1 cellular context compared by ENCODE assay signal in the genomic region with DNA sequence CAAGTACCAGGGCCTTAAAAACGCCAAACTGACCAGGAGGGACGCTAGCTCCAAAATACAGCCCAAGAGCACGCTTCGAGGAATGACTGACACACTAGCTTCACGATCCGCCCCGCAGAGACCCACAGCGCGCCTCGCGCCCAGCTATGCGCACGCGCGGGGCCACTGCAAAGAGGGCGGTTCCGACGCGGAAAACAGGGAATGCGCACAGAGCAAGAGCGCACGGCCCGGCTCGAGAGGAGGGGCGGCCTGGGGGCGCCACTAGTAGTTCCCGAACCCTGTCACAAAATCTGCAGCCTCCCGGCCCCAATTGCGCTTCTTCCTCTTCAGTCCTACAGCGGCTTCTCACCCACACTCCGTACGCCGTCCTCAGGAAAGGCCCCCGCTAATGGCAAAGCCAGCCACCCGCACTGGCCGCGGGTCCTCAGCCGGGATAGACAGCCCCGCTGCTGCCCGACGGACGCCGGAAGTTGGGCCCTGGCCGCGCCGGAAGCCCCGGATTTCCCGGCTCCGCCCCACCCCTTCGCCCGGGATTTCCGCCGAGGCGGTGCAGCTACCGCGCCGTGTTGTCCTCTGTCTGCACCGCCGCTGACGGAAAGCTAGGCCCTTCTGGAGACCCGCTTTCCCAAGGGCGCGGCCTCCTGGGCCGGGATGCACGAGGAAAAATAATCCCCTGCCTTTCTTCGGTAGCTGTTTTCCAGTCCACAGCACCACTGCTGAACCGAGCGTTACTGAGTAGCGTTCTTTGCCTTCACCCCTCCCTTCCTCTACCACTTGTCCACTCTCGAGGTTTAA.
TF ChIP-seq lines count a peak whose summit lies in the region.

Gene HDHD2 (minus strand): TSS at position 472 of the 795 bp plus-strand sequence. CDS start 14,061 bp downstream, outside the sequence.

TF ChIP-seq in HepG2, 621 proteins besides CTCF, POLR2A, EP300 and RAD21 (continued from another document and continues in another):
- TF ChIP-seq ZBTB7A (CRISPR knock-in tag; IDR thresholded peaks at IDR 0.05) (peak; percentile 85), RFX1 (IDR thresholded peaks at IDR 0.05) (no peak), ZNF83 (CRISPR knock-in tag; IDR thresholded peaks at IDR 0.05; ENCODE audit: borderline replicate concordance) (no peak), TBX2 (CRISPR knock-in tag; IDR thresholded peaks at IDR 0.05; ENCODE audit: borderline replicate concordance) (peak; percentile 79), ZNF44 (CRISPR knock-in tag; IDR thresholded peaks at IDR 0.05) (no peak; the same call in 1 of the 2 replicates), ZNF512B (CRISPR knock-in tag; IDR thresholded peaks at IDR 0.05; ENCODE audit: borderline replicate concordance) (no peak), YEATS2 (CRISPR knock-in tag; IDR thresholded peaks at IDR 0.05; ENCODE audit: borderline replicate concordance) (peak; percentile 85), MAZ (IDR thresholded peaks at IDR 0.05; ENCODE audit: borderline replicate concordance, low read depth, low read length) (no peak), MAZ (CRISPR knock-in tag; IDR thresholded peaks at IDR 0.05; ENCODE audit: low read depth) (peak; percentile 65; the same call in 1 of the 2 replicates), GABPA (IDR thresholded peaks at IDR 0.05; ENCODE audit: low read depth, low read length) (peak; percentile 85), GABPA (CRISPR knock-in tag; IDR thresholded peaks at IDR 0.05; ENCODE audit: low read depth) (peak; percentile 94), THRA (CRISPR knock-in tag; IDR thresholded peaks at IDR 0.05; ENCODE audit: borderline replicate concordance) (peak; percentile 52; the same call in 1 of the 2 replicates), DNMT1 (CRISPR knock-in tag; IDR thresholded peaks at IDR 0.05) (peak; percentile 52; the same call in 1 of the 2 replicates), CHD4 (IDR thresholded peaks at IDR 0.05; ENCODE audit: borderline replicate concordance, low read length) (no peak), CREM (IDR thresholded peaks at IDR 0.05) (0 out of 2 replicates have a peak, but pooled peaks have one; percentile 12), CREM (CRISPR knock-in tag; IDR thresholded peaks at IDR 0.05) (no peak), SCMH1 (CRISPR knock-in tag; IDR thresholded peaks at IDR 0.05; ENCODE audit: borderline replicate concordance) (no peak), ZNF7 (CRISPR knock-in tag; IDR thresholded peaks at IDR 0.05) (no peak), MYNN (CRISPR knock-in tag; IDR thresholded peaks at IDR 0.05; ENCODE audit: low read depth) (0 out of 2 replicates have a peak, but pooled peaks have one; percentile 38), ZNF142 (CRISPR knock-in tag; IDR thresholded peaks at IDR 0.05) (peak; percentile 56; the same call in 1 of the 2 replicates), FOXM1 (CRISPR knock-in tag; IDR thresholded peaks at IDR 0.05) (no peak), SP2 (CRISPR knock-in tag; IDR thresholded peaks at IDR 0.05) (peak; percentile 68), KLF13 (CRISPR knock-in tag; IDR thresholded peaks at IDR 0.05) (no peak)
- TF ChIP-seq, protein P1, sequence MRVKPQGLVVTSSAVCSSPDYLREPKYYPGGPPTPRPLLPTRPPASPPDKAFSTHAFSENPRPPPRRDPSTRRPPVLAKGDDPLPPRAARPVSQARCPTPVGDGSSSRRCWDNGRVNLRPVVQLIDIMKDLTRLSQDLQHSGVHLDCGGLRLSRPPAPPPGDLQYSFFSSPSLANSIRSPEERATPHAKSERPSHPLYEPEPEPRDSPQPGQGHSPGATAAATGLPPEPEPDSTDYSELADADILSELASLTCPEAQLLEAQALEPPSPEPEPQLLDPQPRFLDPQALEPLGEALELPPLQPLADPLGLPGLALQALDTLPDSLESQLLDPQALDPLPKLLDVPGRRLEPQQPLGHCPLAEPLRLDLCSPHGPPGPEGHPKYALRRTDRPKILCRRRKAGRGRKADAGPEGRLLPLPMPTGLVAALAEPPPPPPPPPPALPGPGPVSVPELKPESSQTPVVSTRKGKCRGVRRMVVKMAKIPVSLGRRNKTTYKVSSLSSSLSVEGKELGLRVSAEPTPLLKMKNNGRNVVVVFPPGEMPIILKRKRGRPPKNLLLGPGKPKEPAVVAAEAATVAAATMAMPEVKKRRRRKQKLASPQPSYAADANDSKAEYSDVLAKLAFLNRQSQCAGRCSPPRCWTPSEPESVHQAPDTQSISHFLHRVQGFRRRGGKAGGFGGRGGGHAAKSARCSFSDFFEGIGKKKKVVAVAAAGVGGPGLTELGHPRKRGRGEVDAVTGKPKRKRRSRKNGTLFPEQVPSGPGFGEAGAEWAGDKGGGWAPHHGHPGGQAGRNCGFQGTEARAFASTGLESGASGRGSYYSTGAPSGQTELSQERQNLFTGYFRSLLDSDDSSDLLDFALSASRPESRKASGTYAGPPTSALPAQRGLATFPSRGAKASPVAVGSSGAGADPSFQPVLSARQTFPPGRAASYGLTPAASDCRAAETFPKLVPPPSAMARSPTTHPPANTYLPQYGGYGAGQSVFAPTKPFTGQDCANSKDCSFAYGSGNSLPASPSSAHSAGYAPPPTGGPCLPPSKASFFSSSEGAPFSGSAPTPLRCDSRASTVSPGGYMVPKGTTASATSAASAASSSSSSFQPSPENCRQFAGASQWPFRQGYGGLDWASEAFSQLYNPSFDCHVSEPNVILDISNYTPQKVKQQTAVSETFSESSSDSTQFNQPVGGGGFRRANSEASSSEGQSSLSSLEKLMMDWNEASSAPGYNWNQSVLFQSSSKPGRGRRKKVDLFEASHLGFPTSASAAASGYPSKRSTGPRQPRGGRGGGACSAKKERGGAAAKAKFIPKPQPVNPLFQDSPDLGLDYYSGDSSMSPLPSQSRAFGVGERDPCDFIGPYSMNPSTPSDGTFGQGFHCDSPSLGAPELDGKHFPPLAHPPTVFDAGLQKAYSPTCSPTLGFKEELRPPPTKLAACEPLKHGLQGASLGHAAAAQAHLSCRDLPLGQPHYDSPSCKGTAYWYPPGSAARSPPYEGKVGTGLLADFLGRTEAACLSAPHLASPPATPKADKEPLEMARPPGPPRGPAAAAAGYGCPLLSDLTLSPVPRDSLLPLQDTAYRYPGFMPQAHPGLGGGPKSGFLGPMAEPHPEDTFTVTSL (CRISPR knock-in tag; IDR thresholded peaks at IDR 0.05; ENCODE audit: borderline replicate concordance) = no peak; the same call in 1 of the 2 replicates
- TF ChIP-seq, protein P2, sequence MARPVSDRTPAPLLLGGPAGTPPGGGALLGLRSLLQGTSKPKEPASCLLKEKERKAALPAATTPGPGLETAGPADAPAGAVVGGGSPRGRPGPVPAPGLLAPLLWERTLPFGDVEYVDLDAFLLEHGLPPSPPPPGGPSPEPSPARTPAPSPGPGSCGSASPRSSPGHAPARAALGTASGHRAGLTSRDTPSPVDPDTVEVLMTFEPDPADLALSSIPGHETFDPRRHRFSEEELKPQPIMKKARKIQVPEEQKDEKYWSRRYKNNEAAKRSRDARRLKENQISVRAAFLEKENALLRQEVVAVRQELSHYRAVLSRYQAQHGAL (CRISPR knock-in tag; IDR thresholded peaks at IDR 0.05; ENCODE audit: not compliant biosample characterization) = no peak
- TF ChIP-seq, protein P3, sequence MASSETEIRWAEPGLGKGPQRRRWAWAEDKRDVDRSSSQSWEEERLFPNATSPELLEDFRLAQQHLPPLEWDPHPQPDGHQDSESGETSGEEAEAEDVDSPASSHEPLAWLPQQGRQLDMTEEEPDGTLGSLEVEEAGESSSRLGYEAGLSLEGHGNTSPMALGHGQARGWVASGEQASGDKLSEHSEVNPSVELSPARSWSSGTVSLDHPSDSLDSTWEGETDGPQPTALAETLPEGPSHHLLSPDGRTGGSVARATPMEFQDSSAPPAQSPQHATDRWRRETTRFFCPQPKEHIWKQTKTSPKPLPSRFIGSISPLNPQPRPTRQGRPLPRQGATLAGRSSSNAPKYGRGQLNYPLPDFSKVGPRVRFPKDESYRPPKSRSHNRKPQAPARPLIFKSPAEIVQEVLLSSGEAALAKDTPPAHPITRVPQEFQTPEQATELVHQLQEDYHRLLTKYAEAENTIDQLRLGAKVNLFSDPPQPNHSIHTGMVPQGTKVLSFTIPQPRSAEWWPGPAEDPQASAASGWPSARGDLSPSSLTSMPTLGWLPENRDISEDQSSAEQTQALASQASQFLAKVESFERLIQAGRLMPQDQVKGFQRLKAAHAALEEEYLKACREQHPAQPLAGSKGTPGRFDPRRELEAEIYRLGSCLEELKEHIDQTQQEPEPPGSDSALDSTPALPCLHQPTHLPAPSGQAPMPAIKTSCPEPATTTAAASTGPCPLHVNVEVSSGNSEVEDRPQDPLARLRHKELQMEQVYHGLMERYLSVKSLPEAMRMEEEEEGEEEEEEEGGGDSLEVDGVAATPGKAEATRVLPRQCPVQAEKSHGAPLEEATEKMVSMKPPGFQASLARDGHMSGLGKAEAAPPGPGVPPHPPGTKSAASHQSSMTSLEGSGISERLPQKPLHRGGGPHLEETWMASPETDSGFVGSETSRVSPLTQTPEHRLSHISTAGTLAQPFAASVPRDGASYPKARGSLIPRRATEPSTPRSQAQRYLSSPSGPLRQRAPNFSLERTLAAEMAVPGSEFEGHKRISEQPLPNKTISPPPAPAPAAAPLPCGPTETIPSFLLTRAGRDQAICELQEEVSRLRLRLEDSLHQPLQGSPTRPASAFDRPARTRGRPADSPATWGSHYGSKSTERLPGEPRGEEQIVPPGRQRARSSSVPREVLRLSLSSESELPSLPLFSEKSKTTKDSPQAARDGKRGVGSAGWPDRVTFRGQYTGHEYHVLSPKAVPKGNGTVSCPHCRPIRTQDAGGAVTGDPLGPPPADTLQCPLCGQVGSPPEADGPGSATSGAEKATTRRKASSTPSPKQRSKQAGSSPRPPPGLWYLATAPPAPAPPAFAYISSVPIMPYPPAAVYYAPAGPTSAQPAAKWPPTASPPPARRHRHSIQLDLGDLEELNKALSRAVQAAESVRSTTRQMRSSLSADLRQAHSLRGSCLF (CRISPR knock-in tag; IDR thresholded peaks at IDR 0.05; ENCODE audit: borderline replicate concordance) = no peak
- TF ChIP-seq, protein P4, sequence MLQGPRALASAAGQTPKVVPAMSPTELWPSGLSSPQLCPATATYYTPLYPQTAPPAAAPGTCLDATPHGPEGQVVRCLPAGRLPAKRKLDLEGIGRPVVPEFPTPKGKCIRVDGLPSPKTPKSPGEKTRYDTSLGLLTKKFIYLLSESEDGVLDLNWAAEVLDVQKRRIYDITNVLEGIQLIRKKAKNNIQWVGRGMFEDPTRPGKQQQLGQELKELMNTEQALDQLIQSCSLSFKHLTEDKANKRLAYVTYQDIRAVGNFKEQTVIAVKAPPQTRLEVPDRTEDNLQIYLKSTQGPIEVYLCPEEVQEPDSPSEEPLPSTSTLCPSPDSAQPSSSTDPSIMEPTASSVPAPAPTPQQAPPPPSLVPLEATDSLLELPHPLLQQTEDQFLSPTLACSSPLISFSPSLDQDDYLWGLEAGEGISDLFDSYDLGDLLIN (CRISPR knock-in tag; IDR thresholded peaks at IDR 0.05; ENCODE audit: borderline replicate concordance) = no peak; the same call in 1 of the 2 replicates
